ENCODE assay signal across 19 cellular contexts in genomic region chr14:39186941-39187525, GRCh38.
"Had no signal": no experiment of that assay in that cellular context is flagged by ENCODE, and none has a peak within 500 bp of the region (broad histone marks: within the 10 kb centered on the region; RNA-seq: fewer than 3 reads in every experiment).

No MANE protein-coding gene starts in this region.

- H3K27me3 Mint-ChIP-seq: activated naive CD4-positive, alpha-beta T cell treated with anti-CD3 and anti-CD28 coated beads, Interleukin-2, amount 50 U/mL, for 24 hours; naive B cell; stimulated activated naive B cell treated with anti-CD40 and anti-IgM and Interleukin-4, amounts not matched to agents 10 μg/mL and 1 μg/mL and 100 μg/mL, for 72 hours had no signal

- H3K9me3 ChIP-seq: esophagus muscularis mucosa, lower lobe of right lung, psoas muscle, right lobe of liver, spleen had no signal

- H3K4me3 Mint-ChIP-seq: activated naive CD4-positive, alpha-beta T cell treated with anti-CD3 and anti-CD28 coated beads, Interleukin-2, amount 50 U/mL, for 24 hours; immature natural killer cell; naive B cell had no signal

- H3K4me3 ChIP-seq: esophagus muscularis mucosa, lower lobe of right lung, psoas muscle, right lobe of liver, spleen had no signal

- H3K27ac ChIP-seq: esophagus muscularis mucosa, lower lobe of right lung, psoas muscle, right lobe of liver, spleen, VCaP had no signal

- H3K27me3 ChIP-seq: esophagus muscularis mucosa, right lobe of liver, spleen had no signal

- H3K27ac Mint-ChIP-seq: activated naive CD4-positive, alpha-beta T cell treated with anti-CD3 and anti-CD28 coated beads, Interleukin-2, amount 50 U/mL, for 24 hours had no signal

- DNase-seq: activated CD4-positive, alpha-beta T cell treated with anti-CD3 and anti-CD28 coated beads for 4 hours; activated CD8-positive, alpha-beta memory T cell treated with anti-CD3 and anti-CD28 coated beads for 24 hours; anterior cingulate cortex; glutamatergic neuron; immature natural killer cell; left cardiac atrium; lower lobe of right lung; naive B cell; occipital lobe; psoas muscle; right lobe of liver; spleen; stimulated activated CD4-positive, alpha-beta T cell treated with anti-CD3 and anti-CD28 coated beads, Interleukin-1b, Interleukin-23, amount 100 ng/mL, for 48 hours; stimulated activated naive B cell treated with anti-CD40 and anti-IgM and Interleukin-4, amounts not matched to agents 10 μg/mL and 1 μg/mL and 100 μg/mL, for 72 hours; T1000; trophoblast cell had no signal

- H3K4me1 ChIP-seq: esophagus muscularis mucosa, lower lobe of right lung, psoas muscle, right lobe of liver had no signal

- H3K9me3 Mint-ChIP-seq: activated naive CD4-positive, alpha-beta T cell treated with anti-CD3 and anti-CD28 coated beads, Interleukin-2, amount 50 U/mL, for 24 hours; immature natural killer cell; naive B cell; stimulated activated naive B cell treated with anti-CD40 and anti-IgM and Interleukin-4, amounts not matched to agents 10 μg/mL and 1 μg/mL and 100 μg/mL, for 72 hours had no signal

- ATAC-seq: left cardiac atrium, lower lobe of right lung had no signal
